Comparison of ENCODE assay signal across 8 cellular contexts in genomic region chr19:7903244-7904073, GRCh38. TPM values are rescaled to one million over a fixed set of nuclear protein-coding genes. Genes with fewer than 3 reads are reported as not detected.
DNase-seq lines count a peak whose midpoint lies in the region; ATAC-seq, FAIRE-seq and TF ChIP-seq lines count a peak whose summit lies in the region.

TSS of gene MAP2K7 (plus strand) at chr19:7903877. CDS start at chr19:7903945, 68 bp downstream.

- H3K27ac ChIP-seq in cardiac muscle cell (peak within 1 kb of the TSS; percentile 93), parathyroid adenoma (peak within 1 kb of the TSS; percentile 66), tibial nerve (peak within 1 kb of the TSS; percentile 83 to 92 (median 88))

- peak; percentile 81 to 97 for TF ChIP-seq EP300 in tibial nerve (IDR thresholded peaks at IDR 0.05)

- DNase-seq in GM12891 (ENCODE audit: insufficient read length, low spot score) (peak; percentile 99), NCI-H1436 (lab: John Stamatoyannopoulos, UW) (peak; percentile 99), T follicular helper cell (ENCODE audit: low read depth) (peak; percentile 100), adipocyte (ENCODE audit: low read depth) (peak; percentile 100), cardiac muscle cell (ENCODE audit: low read depth in 1 of 2, low spot score in 1 of 2) (peak; percentile 99 to 100), tibial nerve (ENCODE audit: low spot score in 2 of 2) (peak; percentile 99)

- TF ChIP-seq POLR2A in GM12891 (IDR thresholded peaks at IDR 0.05; ENCODE audit: low read depth, low read length) (peak; percentile 79), tibial nerve (IDR thresholded peaks at IDR 0.05) (peak; percentile 75 to 90)

- H3K4me1 ChIP-seq in adipocyte (ENCODE audit: control insufficient read depth, insufficient read depth, low read length) = peaks cover 23% of the 10 kb centered on the region
- peaks cover 14% of the 10 kb centered on the region for H3K4me1 ChIP-seq in cardiac muscle cell (ENCODE audit: low read depth)
- H3K4me1 ChIP-seq in parathyroid adenoma = peaks cover 20% of the 10 kb centered on the region
- peaks cover 0 to 49% (median 16%) of the 10 kb centered on the region in 4 donors for H3K4me1 ChIP-seq in tibial nerve

- 0 to 1% methylated on average over 58 to 64 of the region's 89 CpGs for WGBS in tibial nerve, 2 donors

- FAIRE-seq in GM12891 (lab: Jason Lieb, UNC) = peak; percentile 100

- H3K9ac ChIP-seq in adipocyte (ENCODE audit: low read length) (peak within 1 kb of the TSS; percentile 95), parathyroid adenoma (peak within 1 kb of the TSS; percentile 57)

- H3K27me3 ChIP-seq in adipocyte (replicated peaks; ENCODE audit: control insufficient read depth, insufficient read depth, low read length) (no peaks in the 10 kb centered on the region), cardiac muscle cell (no peaks in the 10 kb centered on the region), parathyroid adenoma (ENCODE audit: control insufficient read depth, insufficient read depth, low read length) (no peaks in the 10 kb centered on the region), tibial nerve (no peaks in the 10 kb centered on the region)

- TF ChIP-seq CTCF in cardiac muscle cell (IDR thresholded peaks at IDR 0.05; ENCODE audit: low read depth, low read length) (peak; percentile 55), parathyroid adenoma (IDR thresholded peaks at IDR 0.05) (peak; percentile 85), tibial nerve (IDR thresholded peaks at IDR 0.05) (peak; percentile 51 to 88 (median 61))

- peak; percentile 89 for ATAC-seq in HG02840 (IDR thresholded peaks at IDR 0.05; ENCODE audit: low FRiP score, unreplicated experiment)

- H3K4me3 ChIP-seq in adipocyte (ENCODE audit: low read length) (peak within 1 kb of the TSS; percentile 96), cardiac muscle cell (peak within 1 kb of the TSS; percentile 90), parathyroid adenoma (ENCODE audit: low read depth, low read length) (peak within 1 kb of the TSS; percentile 94), tibial nerve (peak within 1 kb of the TSS; percentile 69 to 90 (median 76))

- H2AFZ ChIP-seq in parathyroid adenoma = peak within 1 kb of the TSS; percentile 87

- peak within 1 kb of the TSS; percentile 99 for H3K4me2 ChIP-seq in parathyroid adenoma (ENCODE audit: low read length)

- H3K36me3 ChIP-seq in adipocyte (ENCODE audit: control insufficient read depth, insufficient read depth, low read length, severe bottlenecking) (peaks cover 21% of the 10 kb centered on the region), cardiac muscle cell (no peaks in the 10 kb centered on the region), parathyroid adenoma (ENCODE audit: control insufficient read depth, insufficient read depth, low read length) (no peaks in the 10 kb centered on the region), tibial nerve (peaks cover 0 to 26% (median 0%) of the 10 kb centered on the region in 3 donors)

- peaks cover 34% of the 10 kb centered on the region for H3K79me2 ChIP-seq in parathyroid adenoma

- no peaks in the 10 kb centered on the region for H3K9me3 ChIP-seq in adipocyte (ENCODE audit: control insufficient read depth, low read length)
- H3K9me3 ChIP-seq in cardiac muscle cell (ENCODE audit: low read depth) = no peaks in the 10 kb centered on the region
- H3K9me3 ChIP-seq in parathyroid adenoma (ENCODE audit: control insufficient read depth, low read length) = no peaks in the 10 kb centered on the region
- H3K9me3 ChIP-seq in tibial nerve = no peaks in the 10 kb centered on the region

TF ChIP-seq in GM12891, 5 proteins besides CTCF, POLR2A, EP300 and RAD21:
- TF ChIP-seq POLR2AphosphoS5 (IDR thresholded peaks at IDR 0.05; ENCODE audit: low read depth, low read length) (peak; percentile 71; the same call in 1 of the 2 replicates), PAX5 (IDR thresholded peaks at IDR 0.05; ENCODE audit: insufficient read depth, low read length, severe bottlenecking) (peak; percentile 17), POU2F2 (IDR thresholded peaks at IDR 0.05; ENCODE audit: low read depth, low read length) (no peak), SPI1 (IDR thresholded peaks at IDR 0.05; ENCODE audit: low read depth, low read length) (no peak), TAF1 (IDR thresholded peaks at IDR 0.05; ENCODE audit: low read depth, low read length) (peak; percentile 64)
TF ChIP-seq in GM12891: peak in this region for 3.

RNA-seq across cellular contexts. Expression of gene MAP2K7, which starts in this region (rescaled TPM):
- 18.3 TPM for polyA plus RNA-seq in GM12891 (2012; ENCODE audit: low read depth, missing spikeins)
- total RNA-seq in cardiac muscle cell (23.5 and 24.1 TPM in 2 replicates), tibial nerve (10 to 100 TPM; 11.1 to 31.2 (median 20.9) TPM)
- 12.4 and 18.6 TPM in 2 replicates for polyA plus RNA-seq in cardiac muscle cell

Comparison
In these comparisons a context has a peak if more than half of its experiments do, and no peak if none do; other contexts are left out.
1. Peak in every context shown above with its lines: DNase-seq, ATAC-seq, H3K4me3 ChIP-seq and H3K27ac ChIP-seq.